Comparison of ENCODE assay signal across 20 cellular contexts in the genomic region with DNA sequence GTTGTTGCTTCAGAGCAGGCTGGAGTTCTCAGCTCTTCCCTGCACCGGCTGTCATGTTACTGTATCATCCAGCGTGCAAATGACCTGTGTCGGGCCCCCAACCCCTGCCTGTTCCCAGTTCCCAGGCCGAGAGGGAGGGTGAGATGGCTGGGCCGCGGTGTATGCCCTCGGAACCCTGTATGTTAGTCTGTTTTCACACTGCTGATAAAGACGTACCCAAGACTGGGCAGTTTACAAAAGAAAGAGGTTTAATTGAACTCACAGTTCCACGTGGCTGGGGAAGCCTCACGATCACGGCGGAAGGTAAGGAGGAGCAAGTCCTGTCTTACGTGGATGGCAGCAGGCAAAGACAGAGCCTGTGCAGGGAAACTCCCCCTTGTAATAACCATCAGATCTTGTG. TPM values are rescaled to one million over a fixed set of nuclear protein-coding genes. Genes with fewer than 3 reads are reported as not detected.
DNase-seq lines count a peak whose midpoint lies in the region; ATAC-seq lines count a peak whose summit lies in the region.
"Had no signal": no experiment of that assay in that cellular context is flagged by ENCODE, and none has a peak within 500 bp of the region (broad histone marks: within the 10 kb centered on the region; RNA-seq: fewer than 3 reads in every experiment).

No MANE protein-coding gene starts in this region.

- ATAC-seq in GM21737 (IDR thresholded peaks at IDR 0.05; ENCODE audit: unreplicated experiment), result no peak
- ATAC-seq: K562, PC-3 had no signal

- peak; percentile 37 for DNase-seq in activated effector memory CD4-positive, alpha-beta T cell treated with anti-CD3 and anti-CD28 coated beads, Interleukin-2, amount 50 U/mL, for 16 hours
- no peak for DNase-seq in activated effector memory CD4-positive, alpha-beta T cell treated with Interleukin-2 at 50 U/mL for 16 hours
- peak; percentile 14 for DNase-seq in foreskin melanocyte
- DNase-seq in posterior vena cava (ENCODE audit: low spot score), result peak; percentile 67
- DNase-seq in NCI-H187 treated with DMSO at 0.1 percent for 48 hours (lab: John Stamatoyannopoulos, UW), result no peak
- DNase-seq in NK-92 (lab: John Stamatoyannopoulos, UW; ENCODE audit: unreplicated experiment), result no peak
- DNase-seq: CD4-positive, alpha-beta T cell; GM23248; HFFc6; Kasumi-1; NCI-H1092 treated with DMSO at 0.1 percent for 48 hours; NCI-H1436; NCI-H187; NCI-H524; NCI-H748 treated with DMSO at 0.1 percent for 48 hours; NK-92 treated with Interleukin-12 subunit alpha and Interleukin-12 subunit beta, amount 100 ng/mL, for 24 hours; PC-3; Right ventricle myocardium superior had no signal

- intact Hi-C loops in posterior vena cava (cut with DNase I), result no loop called here

RNA-seq across cellular contexts. Expression of gene TMEM255B, which starts 10.9 kb away (rescaled TPM):
- total RNA-seq in posterior vena cava, result 10 to 100 TPM; 20.2 to 22.9 TPM
- total RNA-seq: GM23248 had no signal

Comparison
In these comparisons a context has a peak if more than half of its experiments do, and no peak if none do; other contexts are left out.
1. DNase-seq: peak in activated effector memory CD4-positive, alpha-beta T cell treated with anti-CD3 and anti-CD28 coated beads, Interleukin-2, amount 50 U/mL, for 16 hours (single experiment), foreskin melanocyte (single experiment) and posterior vena cava (single experiment); none in activated effector memory CD4-positive, alpha-beta T cell treated with Interleukin-2 at 50 U/mL for 16 hours (single experiment), NCI-H187 treated with DMSO at 0.1 percent for 48 hours (single experiment) and NK-92 (single experiment).